Comparison of ENCODE assay signal across 17 cellular contexts in the genomic region with DNA sequence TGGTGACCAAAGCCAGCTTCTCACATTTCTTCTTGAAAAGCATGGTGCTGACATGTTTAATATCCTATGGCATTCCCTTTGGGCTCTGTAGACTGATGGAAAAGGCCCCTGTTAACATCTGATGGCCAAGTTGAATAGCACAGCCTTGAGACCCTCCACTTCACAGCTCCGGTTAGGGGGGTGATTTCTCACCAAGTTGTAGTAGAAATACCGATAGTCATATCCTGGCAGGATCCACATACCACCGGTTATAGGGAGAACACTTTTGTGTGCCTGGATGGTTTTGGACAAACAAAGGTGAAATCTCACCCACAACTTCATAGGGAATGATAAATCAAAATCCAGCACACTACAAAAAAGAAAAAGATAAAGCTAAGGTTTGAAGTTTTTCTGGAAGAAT.
A peak's percentile ranks its signal among the peaks of the same experiment; 100 is the strongest.
DNase-seq lines count a peak whose midpoint lies in the region; FAIRE-seq and TF ChIP-seq lines count a peak whose summit lies in the region.
"Had no signal": no experiment of that assay in that cellular context is flagged by ENCODE, and none has a peak within 500 bp of the region (broad histone marks: within the 10 kb centered on the region; RNA-seq: fewer than 3 reads in every experiment).

No MANE protein-coding gene starts in this region.

- POLR2A ChIA-PET in HEK293 (lab: Yijun Ruan, JAX) = no interaction called here

- no peak overlapping the region for H4K8ac ChIP-seq in neuronal stem cell (ENCODE audit: low read depth, low read length)

- H4K91ac ChIP-seq in neuronal stem cell (ENCODE audit: low read depth, low read length, poor library complexity) = no peak overlapping the region

- H3K18ac ChIP-seq in neuronal stem cell (ENCODE audit: low read length) = no peak overlapping the region

- no peak overlapping the region for H2BK120ac ChIP-seq in neuronal stem cell (ENCODE audit: low read depth, low read length)

- H3K4ac ChIP-seq in neuronal stem cell (ENCODE audit: low read length) = no peak overlapping the region

- no peaks in the 10 kb centered on the region for H3K36me3 Mint-ChIP-seq in astrocyte (ENCODE audit: low read depth, unreplicated experiment)

- H3K4me2 ChIP-seq in astrocyte (ENCODE audit: low read length) (peak overlapping the region; percentile 63), neuronal stem cell (ENCODE audit: insufficient read depth, low read length, poor library complexity, severe bottlenecking) (no peak overlapping the region)
- H3K4me2 ChIP-seq: BLaER1 had no signal

- peaks cover 10% of the 10 kb centered on the region for H3K4me1 Mint-ChIP-seq in astrocyte (ENCODE audit: low read depth, unreplicated experiment)

- no peaks in the 10 kb centered on the region for H4K20me1 ChIP-seq in astrocyte (ENCODE audit: insufficient read depth, low read length)
- H4K20me1 ChIP-seq: BLaER1 had no signal

- H3K27me3 ChIP-seq in astrocyte (ENCODE audit: insufficient read depth, low read length) = no peaks in the 10 kb centered on the region
- no peaks in the 10 kb centered on the region for H3K27me3 ChIP-seq in neuronal stem cell (ENCODE audit: control insufficient read depth in 3 of 3, insufficient read depth in 3 of 3, low read depth in 1 of 3, low read length in 3 of 3)
- no peaks in the 10 kb centered on the region for H3K27me3 ChIP-seq in left ventricle myocardium inferior (ENCODE audit: low read depth)

- H2AK5ac ChIP-seq in neuronal stem cell (ENCODE audit: low read depth, low read length) = no peak overlapping the region

- WGBS in mesodermal cell (ENCODE audit: insufficient coverage in 2 of 2), 2 experiments = no CpG with 5 or more reads among the region's 3 CpGs
- no CpG with 5 or more reads among the region's 3 CpGs for WGBS in neuronal stem cell (ENCODE audit: extremely low coverage in 2 of 2, insufficient read length in 2 of 2, insufficient replicate concordance in 1 of 2), 2 donors

- no peak overlapping the region for H2BK12ac ChIP-seq in neuronal stem cell (ENCODE audit: low read length)

- H3K79me2 ChIP-seq in astrocyte (ENCODE audit: insufficient read depth, low read length) = no peaks in the 10 kb centered on the region

- intact Hi-C loops in left ventricle myocardium inferior (cut with micrococcal nuclease) = no loop called here

- H2BK5ac ChIP-seq in neuronal stem cell (ENCODE audit: low read length) = no peak overlapping the region

- no peaks in the 10 kb centered on the region for H3K4me1 ChIP-seq in HEK293 (ENCODE audit: control insufficient read depth, insufficient read depth, low read length)
- peaks cover 10% of the 10 kb centered on the region for H3K4me1 ChIP-seq in astrocyte (ENCODE audit: insufficient read depth, low read length)
- no peaks in the 10 kb centered on the region for H3K4me1 ChIP-seq in mesodermal cell (ENCODE audit: control insufficient read depth, insufficient read depth, low read length, poor library complexity, severe bottlenecking)
- H3K4me1 ChIP-seq in neuronal stem cell (ENCODE audit: control insufficient read depth in 2 of 2, insufficient read depth in 1 of 2, low read depth in 1 of 2, low read length in 2 of 2) = peaks cover 10% of the 10 kb centered on the region in 2 donors
- H3K4me1 ChIP-seq in left ventricle myocardium inferior = peaks cover 9% of the 10 kb centered on the region
- H3K4me1 ChIP-seq: BLaER1 had no signal

- H3K9me3 Mint-ChIP-seq in astrocyte (ENCODE audit: unreplicated experiment) = peaks cover 2% of the 10 kb centered on the region

- H3K4me3 Mint-ChIP-seq in astrocyte (ENCODE audit: unreplicated experiment) = no peak overlapping the region
- H3K4me3 Mint-ChIP-seq: CD8-positive, alpha-beta memory T cell had no signal

- no peak for DNase-seq in astrocyte (ENCODE audit: low read depth)
- no peak for DNase-seq in neuronal stem cell (ENCODE audit: low spot score)
- DNase-seq in NCI-H2171 treated with DMSO at 0.1 percent for 48 hours (lab: John Stamatoyannopoulos, UW) = no peak
- DNase-seq in DMS 273 treated with DMSO at 0.1 percent for 48 hours (lab: John Stamatoyannopoulos, UW) = no peak
- no peak for DNase-seq in left ventricle myocardium inferior
- no peak for DNase-seq in NCI-H82 treated with DMSO at 0.1 percent for 48 hours (lab: John Stamatoyannopoulos, UW; ENCODE audit: unreplicated experiment)
- DNase-seq: 8988T; AML-193; CD8-positive, alpha-beta memory T cell; DMS79 had no signal

- TF ChIP-seq CTCF in HEK293 (tag by site-specific recombination; IDR thresholded peaks at IDR 0.05) = no peak
- no peak for TF ChIP-seq CTCF in astrocyte (IDR thresholded peaks at IDR 0.05; ENCODE audit: insufficient read depth, low read depth, low read length)
- TF ChIP-seq CTCF in left ventricle myocardium inferior (IDR thresholded peaks at IDR 0.05; ENCODE audit: borderline replicate concordance) = no peak

- H3K27me3 Mint-ChIP-seq in astrocyte (ENCODE audit: low read depth, unreplicated experiment) = no peaks in the 10 kb centered on the region
- H3K27me3 Mint-ChIP-seq: CD8-positive, alpha-beta memory T cell had no signal

- H2BK15ac ChIP-seq in neuronal stem cell (ENCODE audit: low read length) = no peak overlapping the region

- no peak for FAIRE-seq in astrocyte (lab: Jason Lieb, UNC)
- FAIRE-seq: GM12878, GM18507, H54 had no signal

- H3K27ac Mint-ChIP-seq in astrocyte (ENCODE audit: unreplicated experiment) = no peak overlapping the region
- H3K27ac Mint-ChIP-seq: CD8-positive, alpha-beta memory T cell had no signal

- H3K23ac ChIP-seq in neuronal stem cell (ENCODE audit: low read depth, low read length, poor library complexity) = no peak overlapping the region

- no peaks in the 10 kb centered on the region for H3K79me1 ChIP-seq in neuronal stem cell (ENCODE audit: low read depth, low read length)

- no peak overlapping the region for H3K27ac ChIP-seq in HEK293 (ENCODE audit: extremely low read depth, low read depth, low read length)
- no peak overlapping the region for H3K27ac ChIP-seq in astrocyte (ENCODE audit: low read depth, low read length)
- H3K27ac ChIP-seq in mesodermal cell (ENCODE audit: low read depth, low read length, severe bottlenecking) = peak overlapping the region; percentile 11
- no peak overlapping the region for H3K27ac ChIP-seq in neuronal stem cell (replicated peaks; ENCODE audit: low read length)
- no peak overlapping the region for H3K27ac ChIP-seq in left ventricle myocardium inferior (replicated peaks)
- H3K27ac ChIP-seq: BLaER1, GM23248 had no signal

- no peaks in the 10 kb centered on the region for H3K36me3 ChIP-seq in HEK293 (ENCODE audit: control insufficient read depth in 2 of 2, insufficient read depth in 1 of 2, low read length in 2 of 2)
- H3K36me3 ChIP-seq in astrocyte (ENCODE audit: insufficient read depth, low read length) = no peaks in the 10 kb centered on the region
- no peaks in the 10 kb centered on the region for H3K36me3 ChIP-seq in mesodermal cell (ENCODE audit: control insufficient read depth, insufficient read depth, low read length)
- H3K36me3 ChIP-seq in neuronal stem cell (replicated peaks in 1 of 2; ENCODE audit: control insufficient read depth in 2 of 2, insufficient read depth in 2 of 2, low read length in 2 of 2) = no peaks in the 10 kb centered on the region
- H3K36me3 ChIP-seq in left ventricle myocardium inferior = peaks cover 5% of the 10 kb centered on the region
- H3K36me3 ChIP-seq: BLaER1 had no signal

- H3K9me3 ChIP-seq in HEK293 (ENCODE audit: control insufficient read depth, insufficient read depth, low read depth, low read length) (no peaks in the 10 kb centered on the region), astrocyte (ENCODE audit: insufficient read depth, low read depth, low read length) (no peaks in the 10 kb centered on the region), mesodermal cell (ENCODE audit: control insufficient read depth, low read length) (no peaks in the 10 kb centered on the region), neuronal stem cell (replicated peaks in 1 of 2; ENCODE audit: control insufficient read depth in 2 of 2, insufficient read depth in 1 of 2, low read depth in 1 of 2, low read length in 2 of 2) (peaks cover 2 to 13% of the 10 kb centered on the region in 2 donors), left ventricle myocardium inferior (replicated peaks) (peaks cover 19% of the 10 kb centered on the region)

- H3K4me3 ChIP-seq in HEK293 (ENCODE audit: low read depth, low read length) (no peak overlapping the region), astrocyte (ENCODE audit: insufficient read depth, low read depth, low read length) (no peak overlapping the region), mesodermal cell (ENCODE audit: extremely low read depth, insufficient read depth, low read length, poor library complexity, severe bottlenecking) (no peak overlapping the region), neuronal stem cell (ENCODE audit: low read length in 2 of 2) (no peak overlapping the region), left ventricle myocardium inferior (no peak overlapping the region)
- H3K4me3 ChIP-seq: BLaER1, GM12878, GM23248 had no signal

- CTCF ChIA-PET in HEK293 (lab: Yijun Ruan, JAX) = interaction anchor here (0.5 kb wide), 1 partner anchor 16 kb away, joined by 6 read pairs; no protein-coding TSS in a partner anchor

- no peak overlapping the region for H3K14ac ChIP-seq in neuronal stem cell (ENCODE audit: low read length)

- H2AFZ ChIP-seq in astrocyte (ENCODE audit: low read depth, low read length) (no peak overlapping the region), neuronal stem cell (ENCODE audit: low read length) (peak overlapping the region; percentile 57)
- H2AFZ ChIP-seq: GM23248 had no signal

- H3K9ac ChIP-seq in astrocyte (ENCODE audit: low read length) (no peak overlapping the region), neuronal stem cell (ENCODE audit: low read depth, low read length, poor library complexity) (no peak overlapping the region)
- H3K9ac ChIP-seq: BLaER1, GM23248 had no signal

TF ChIP-seq in HEK293, 187 proteins besides CTCF, POLR2A, EP300 and RAD21 (continues in another document):
- TF ChIP-seq ZNF292 (tag by site-specific recombination; IDR thresholded peaks at IDR 0.05; ENCODE audit: borderline replicate concordance, low read depth) (no peak), GLI2 (tag by site-specific recombination; IDR thresholded peaks at IDR 0.05; ENCODE audit: borderline replicate concordance, low read depth) (no peak)
